ENCODE assay signal across 24 cellular contexts in genomic region chr12:52225752-52226151, GRCh38. TPM values are rescaled to one million over a fixed set of nuclear protein-coding genes. Genes with fewer than 3 reads are reported as not detected.
"Had no signal": no experiment of that assay in that cellular context is flagged by ENCODE, and none has a peak within 500 bp of the region (broad histone marks: within the 10 kb centered on the region; RNA-seq: fewer than 3 reads in every experiment).

No MANE protein-coding gene starts in this region.

- H3K4me1 Mint-ChIP-seq: naive B cell; stimulated activated naive B cell treated with anti-CD40 and anti-IgM and Interleukin-4, amounts not matched to agents 10 μg/mL and 1 μg/mL and 100 μg/mL, for 72 hours had no signal

- H3K9me3 ChIP-seq: esophagus squamous epithelium, gastrocnemius medialis, right lobe of liver, upper lobe of right lung had no signal

- H3K27me3 ChIP-seq: gastrocnemius medialis, right lobe of liver, upper lobe of right lung had no signal

- DNase-seq: activated CD8-positive, alpha-beta memory T cell treated with anti-CD3 and anti-CD28 coated beads, Interleukin-2, amount 50 U/mL, for 4 hours; activated naive CD4-positive, alpha-beta T cell; activated naive CD8-positive, alpha-beta T cell treated with anti-CD3 and anti-CD28 coated beads, Interleukin-2, amount 10 ng/mL, durations not matched to agents 7 days and 5 days; activated T-cell treated with anti-CD3 and anti-CD28 coated beads, Interleukin-2, amount 50 U/mL, for 24 hours; amniotic stem cell; caudate nucleus; esophagus squamous epithelium; gastrocnemius medialis; hippocampal formation; mesendoderm; naive B cell; nucleus accumbens; right lobe of liver; small intestine; stimulated activated CD4-positive, alpha-beta T cell treated with anti-CD3 and anti-CD28 coated beads, Interleukin-15, amount 100 ng/mL, for 24 hours; stimulated activated CD8-positive, alpha-beta memory T cell treated with anti-CD3 and anti-CD28 coated beads, Interleukin-4, amount 100 ng/mL, for 48 hours; stimulated activated naive B cell treated with anti-CD40 and anti-IgM and Interleukin-4, amounts not matched to agents 10 μg/mL and 1 μg/mL and 100 μg/mL, for 72 hours; T1000; upper lobe of right lung had no signal

- H3K9me3 Mint-ChIP-seq: activated naive CD8-positive, alpha-beta T cell treated with anti-CD3 and anti-CD28 coated beads, Interleukin-2, amount 10 ng/mL, durations not matched to agents 7 days and 5 days; activated T-cell treated with anti-CD3 and anti-CD28 coated beads, Interleukin-2, amount 50 U/mL, for 24 hours; activated T-helper 2 cell treated with anti-CD3 and anti-CD28 coated beads, Interferon-gamma antibody, Interleukin-2, Interleukin-4, amounts not matched to agents 10 μg/mL and 5 μg/mL and 100 μg/mL, durations not matched to agents 14 hours and 24 hours and 36 hours; naive B cell; stimulated activated naive B cell treated with anti-CD40 and anti-IgM and Interleukin-4, amounts not matched to agents 10 μg/mL and 1 μg/mL and 100 μg/mL, for 72 hours; T-helper 1 cell treated with Interleukin-12 subunit alpha and Interleukin-12 subunit beta and Interleukin-4 antibody, amounts not matched to agents 30 μg/mL and 1 μg/mL, for 36 hours; WTC11 had no signal

- H3K36me3 Mint-ChIP-seq: activated naive CD8-positive, alpha-beta T cell treated with anti-CD3 and anti-CD28 coated beads, Interleukin-2, amount 10 ng/mL, durations not matched to agents 7 days and 5 days; naive B cell; stimulated activated naive B cell treated with anti-CD40 and anti-IgM and Interleukin-4, amounts not matched to agents 10 μg/mL and 1 μg/mL and 100 μg/mL, for 72 hours; WTC11 had no signal

- H3K4me3 Mint-ChIP-seq: activated naive CD8-positive, alpha-beta T cell treated with anti-CD3 and anti-CD28 coated beads, Interleukin-2, amount 10 ng/mL, durations not matched to agents 7 days and 5 days; activated T-cell treated with anti-CD3 and anti-CD28 coated beads, Interleukin-2, amount 50 U/mL, for 24 hours; naive B cell; stimulated activated naive B cell treated with anti-CD40 and anti-IgM and Interleukin-4, amounts not matched to agents 10 μg/mL and 1 μg/mL and 100 μg/mL, for 72 hours; T-helper 1 cell treated with Interleukin-12 subunit alpha and Interleukin-12 subunit beta and Interleukin-4 antibody, amounts not matched to agents 30 μg/mL and 1 μg/mL, for 36 hours; WTC11 had no signal

- H3K27ac ChIP-seq: esophagus squamous epithelium, gastrocnemius medialis, right lobe of liver, upper lobe of right lung had no signal

- H3K4me3 ChIP-seq: esophagus squamous epithelium, gastrocnemius medialis, right lobe of liver, upper lobe of right lung had no signal

- H3K27ac Mint-ChIP-seq: activated naive CD8-positive, alpha-beta T cell treated with anti-CD3 and anti-CD28 coated beads, Interleukin-2, amount 10 ng/mL, durations not matched to agents 7 days and 5 days; activated T-cell treated with anti-CD3 and anti-CD28 coated beads, Interleukin-2, amount 50 U/mL, for 24 hours; activated T-helper 2 cell treated with anti-CD3 and anti-CD28 coated beads, Interferon-gamma antibody, Interleukin-2, Interleukin-4, amounts not matched to agents 10 μg/mL and 5 μg/mL and 100 μg/mL, durations not matched to agents 14 hours and 24 hours and 36 hours; naive B cell; stimulated activated naive B cell treated with anti-CD40 and anti-IgM and Interleukin-4, amounts not matched to agents 10 μg/mL and 1 μg/mL and 100 μg/mL, for 72 hours; T-helper 1 cell treated with Interleukin-12 subunit alpha and Interleukin-12 subunit beta and Interleukin-4 antibody, amounts not matched to agents 30 μg/mL and 1 μg/mL, for 36 hours; WTC11 had no signal

- FAIRE-seq: small intestine had no signal

- H3K36me3 ChIP-seq: esophagus squamous epithelium, gastrocnemius medialis, right lobe of liver, upper lobe of right lung had no signal

- H3K4me1 ChIP-seq: gastrocnemius medialis, right lobe of liver, upper lobe of right lung had no signal

RNA-seq across cellular contexts. Expression of gene KRT7, which starts 7.3 kb away (rescaled TPM):
- total RNA-seq: temporal lobe had no signal
- polyA plus RNA-seq: neural cell had no signal

RNA-seq across cellular contexts. Expression of gene KRT80, which starts 33.9 kb away (rescaled TPM):
- total RNA-seq: activated naive CD8-positive, alpha-beta T cell treated with anti-CD3 and anti-CD28 coated beads, Interleukin-2, amount 10 ng/mL, durations not matched to agents 7 days and 5 days; activated T-helper 2 cell treated with anti-CD3 and anti-CD28 coated beads, Interferon-gamma antibody, Interleukin-2, Interleukin-4, amounts not matched to agents 10 μg/mL and 5 μg/mL and 100 μg/mL, durations not matched to agents 14 hours and 24 hours and 36 hours had no signal
- polyA plus RNA-seq: neural cell had no signal

RNA-seq across cellular contexts. Expression of gene KRT86, which starts 48.7 kb away (rescaled TPM):
- total RNA-seq: esophagus squamous epithelium, right lobe of liver had no signal
- polyA plus RNA-seq: neural cell had no signal
